Comparison of ENCODE assay signal across 1 cellular context in the genomic region with DNA sequence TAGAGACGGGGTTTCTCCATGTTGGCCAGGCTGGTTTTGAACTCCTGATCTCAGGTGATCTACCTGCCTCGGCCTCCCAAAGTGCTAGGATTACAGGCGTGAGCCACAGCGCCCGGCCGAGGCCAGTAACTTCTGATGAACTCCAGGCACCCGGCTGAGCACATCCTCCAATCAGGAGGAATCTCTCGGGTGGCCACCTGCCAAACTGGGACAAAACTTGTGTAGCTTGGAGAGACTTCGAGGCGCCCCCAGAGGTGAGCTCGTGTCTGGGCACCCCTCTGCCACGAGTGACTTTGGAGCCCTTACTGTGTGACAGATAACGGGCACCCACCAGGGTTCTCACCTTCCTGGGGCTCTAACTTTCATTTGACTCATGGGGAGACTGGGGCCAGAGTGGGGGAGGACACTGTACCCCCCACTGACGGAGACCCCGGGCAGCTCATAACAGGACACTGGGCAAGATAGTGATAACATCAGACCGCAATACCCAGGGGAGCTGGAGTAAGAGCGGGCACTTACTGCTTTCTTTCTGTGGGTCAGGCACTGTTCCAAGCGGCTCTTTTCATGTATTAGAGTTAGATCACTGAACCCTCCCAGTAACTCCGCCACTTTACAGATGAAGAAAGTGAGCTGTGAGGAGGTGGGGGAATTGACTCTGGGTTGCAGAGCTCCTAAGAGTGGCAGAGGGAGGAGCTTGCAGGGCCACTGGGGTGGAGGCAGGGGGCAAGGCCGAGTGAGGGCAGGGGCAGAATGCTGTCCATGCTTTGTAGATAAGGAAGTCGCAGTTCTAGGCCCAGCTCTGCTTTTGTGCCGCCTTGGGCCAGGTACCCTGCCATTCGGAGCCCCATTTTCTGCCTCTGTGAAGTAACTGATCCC.
TF ChIP-seq lines count a peak whose summit lies in the region.

No MANE protein-coding gene starts in this region.

TF ChIP-seq in HEK293, 187 proteins besides CTCF, POLR2A, EP300 and RAD21 (continued from another document and continues in another):
- TF ChIP-seq ATF2 (tag by site-specific recombination; IDR thresholded peaks at IDR 0.05; ENCODE audit: low read depth) (no peak), ZNF529 (tag by site-specific recombination; IDR thresholded peaks at IDR 0.05; ENCODE audit: insufficient replicate concordance) (no peak), ZEB2 (tag by site-specific recombination; IDR thresholded peaks at IDR 0.05) (peak; percentile 84), ZNF133 (tag by site-specific recombination; IDR thresholded peaks at IDR 0.05) (no peak), ZNF221 (tag by site-specific recombination; IDR thresholded peaks at IDR 0.05; ENCODE audit: borderline replicate concordance) (no peak), KLF1 (tag by site-specific recombination; IDR thresholded peaks at IDR 0.05) (no peak), ZNF791 (tag by site-specific recombination; IDR thresholded peaks at IDR 0.05) (no peak), ZNF776 (tag by site-specific recombination; IDR thresholded peaks at IDR 0.05; ENCODE audit: borderline replicate concordance) (no peak), ZNF248 (tag by site-specific recombination; IDR thresholded peaks at IDR 0.05) (no peak), ZNF302 (tag by site-specific recombination; IDR thresholded peaks at IDR 0.05; ENCODE audit: low read depth) (no peak), ZNF580 (tag by site-specific recombination; IDR thresholded peaks at IDR 0.05) (no peak), ZNF692 (tag by site-specific recombination; IDR thresholded peaks at IDR 0.05) (0 out of 2 replicates have a peak, but pooled peaks have one; percentile 40), ZNF280D (tag by site-specific recombination; IDR thresholded peaks at IDR 0.05) (no peak), MZF1 (tag by site-specific recombination; IDR thresholded peaks at IDR 0.05; ENCODE audit: borderline replicate concordance) (no peak), ZNF626 (tag by site-specific recombination; IDR thresholded peaks at IDR 0.05) (no peak), ZBTB8A (tag by site-specific recombination; IDR thresholded peaks at IDR 0.05) (peak; percentile 63), PRDM10 (tag by site-specific recombination; IDR thresholded peaks at IDR 0.05) (peak; percentile 49; the same call in 1 of the 2 replicates), ZFP37 (tag by site-specific recombination; IDR thresholded peaks at IDR 0.05) (no peak), ZNF701 (tag by site-specific recombination; IDR thresholded peaks at IDR 0.05) (no peak), PBX3 (CRISPR knock-in tag; IDR thresholded peaks at IDR 0.05) (no peak), ZBTB48 (tag by site-specific recombination; IDR thresholded peaks at IDR 0.05) (no peak), SETDB1 (IDR thresholded peaks at IDR 0.05; ENCODE audit: insufficient read length, low read length) (no peak), ZFHX2 (tag by site-specific recombination; conservative IDR thresholded peaks at IDR 0.05) (no peak), ZNF600 (tag by site-specific recombination; IDR thresholded peaks at IDR 0.05) (peak; percentile 77), YY2 (tag by site-specific recombination; IDR thresholded peaks at IDR 0.05) (no peak)
- TF ChIP-seq, protein P1, sequence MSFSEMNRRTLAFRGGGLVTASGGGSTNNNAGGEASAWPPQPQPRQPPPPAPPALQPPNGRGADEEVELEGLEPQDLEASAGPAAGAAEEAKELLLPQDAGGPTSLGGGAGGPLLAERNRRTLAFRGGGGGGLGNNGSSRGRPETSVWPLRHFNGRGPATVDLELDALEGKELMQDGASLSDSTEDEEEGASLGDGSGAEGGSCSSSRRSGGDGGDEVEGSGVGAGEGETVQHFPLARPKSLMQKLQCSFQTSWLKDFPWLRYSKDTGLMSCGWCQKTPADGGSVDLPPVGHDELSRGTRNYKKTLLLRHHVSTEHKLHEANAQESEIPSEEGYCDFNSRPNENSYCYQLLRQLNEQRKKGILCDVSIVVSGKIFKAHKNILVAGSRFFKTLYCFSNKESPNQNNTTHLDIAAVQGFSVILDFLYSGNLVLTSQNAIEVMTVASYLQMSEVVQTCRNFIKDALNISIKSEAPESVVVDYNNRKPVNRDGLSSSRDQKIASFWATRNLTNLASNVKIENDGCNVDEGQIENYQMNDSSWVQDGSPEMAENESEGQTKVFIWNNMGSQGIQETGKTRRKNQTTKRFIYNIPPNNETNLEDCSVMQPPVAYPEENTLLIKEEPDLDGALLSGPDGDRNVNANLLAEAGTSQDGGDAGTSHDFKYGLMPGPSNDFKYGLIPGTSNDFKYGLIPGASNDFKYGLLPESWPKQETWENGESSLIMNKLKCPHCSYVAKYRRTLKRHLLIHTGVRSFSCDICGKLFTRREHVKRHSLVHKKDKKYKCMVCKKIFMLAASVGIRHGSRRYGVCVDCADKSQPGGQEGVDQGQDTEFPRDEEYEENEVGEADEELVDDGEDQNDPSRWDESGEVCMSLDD (tag by site-specific recombination; IDR thresholded peaks at IDR 0.05), result no peak
- TF ChIP-seq, protein P2, sequence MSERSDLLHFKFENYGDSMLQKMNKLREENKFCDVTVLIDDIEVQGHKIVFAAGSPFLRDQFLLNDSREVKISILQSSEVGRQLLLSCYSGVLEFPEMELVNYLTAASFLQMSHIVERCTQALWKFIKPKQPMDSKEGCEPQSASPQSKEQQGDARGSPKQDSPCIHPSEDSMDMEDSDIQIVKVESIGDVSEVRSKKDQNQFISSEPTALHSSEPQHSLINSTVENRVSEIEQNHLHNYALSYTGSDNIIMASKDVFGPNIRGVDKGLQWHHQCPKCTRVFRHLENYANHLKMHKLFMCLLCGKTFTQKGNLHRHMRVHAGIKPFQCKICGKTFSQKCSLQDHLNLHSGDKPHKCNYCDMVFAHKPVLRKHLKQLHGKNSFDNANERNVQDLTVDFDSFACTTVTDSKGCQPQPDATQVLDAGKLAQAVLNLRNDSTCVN (tag by site-specific recombination; optimal IDR thresholded peaks at IDR 0.05), result peak; percentile 11
- TF ChIP-seq, protein P3, sequence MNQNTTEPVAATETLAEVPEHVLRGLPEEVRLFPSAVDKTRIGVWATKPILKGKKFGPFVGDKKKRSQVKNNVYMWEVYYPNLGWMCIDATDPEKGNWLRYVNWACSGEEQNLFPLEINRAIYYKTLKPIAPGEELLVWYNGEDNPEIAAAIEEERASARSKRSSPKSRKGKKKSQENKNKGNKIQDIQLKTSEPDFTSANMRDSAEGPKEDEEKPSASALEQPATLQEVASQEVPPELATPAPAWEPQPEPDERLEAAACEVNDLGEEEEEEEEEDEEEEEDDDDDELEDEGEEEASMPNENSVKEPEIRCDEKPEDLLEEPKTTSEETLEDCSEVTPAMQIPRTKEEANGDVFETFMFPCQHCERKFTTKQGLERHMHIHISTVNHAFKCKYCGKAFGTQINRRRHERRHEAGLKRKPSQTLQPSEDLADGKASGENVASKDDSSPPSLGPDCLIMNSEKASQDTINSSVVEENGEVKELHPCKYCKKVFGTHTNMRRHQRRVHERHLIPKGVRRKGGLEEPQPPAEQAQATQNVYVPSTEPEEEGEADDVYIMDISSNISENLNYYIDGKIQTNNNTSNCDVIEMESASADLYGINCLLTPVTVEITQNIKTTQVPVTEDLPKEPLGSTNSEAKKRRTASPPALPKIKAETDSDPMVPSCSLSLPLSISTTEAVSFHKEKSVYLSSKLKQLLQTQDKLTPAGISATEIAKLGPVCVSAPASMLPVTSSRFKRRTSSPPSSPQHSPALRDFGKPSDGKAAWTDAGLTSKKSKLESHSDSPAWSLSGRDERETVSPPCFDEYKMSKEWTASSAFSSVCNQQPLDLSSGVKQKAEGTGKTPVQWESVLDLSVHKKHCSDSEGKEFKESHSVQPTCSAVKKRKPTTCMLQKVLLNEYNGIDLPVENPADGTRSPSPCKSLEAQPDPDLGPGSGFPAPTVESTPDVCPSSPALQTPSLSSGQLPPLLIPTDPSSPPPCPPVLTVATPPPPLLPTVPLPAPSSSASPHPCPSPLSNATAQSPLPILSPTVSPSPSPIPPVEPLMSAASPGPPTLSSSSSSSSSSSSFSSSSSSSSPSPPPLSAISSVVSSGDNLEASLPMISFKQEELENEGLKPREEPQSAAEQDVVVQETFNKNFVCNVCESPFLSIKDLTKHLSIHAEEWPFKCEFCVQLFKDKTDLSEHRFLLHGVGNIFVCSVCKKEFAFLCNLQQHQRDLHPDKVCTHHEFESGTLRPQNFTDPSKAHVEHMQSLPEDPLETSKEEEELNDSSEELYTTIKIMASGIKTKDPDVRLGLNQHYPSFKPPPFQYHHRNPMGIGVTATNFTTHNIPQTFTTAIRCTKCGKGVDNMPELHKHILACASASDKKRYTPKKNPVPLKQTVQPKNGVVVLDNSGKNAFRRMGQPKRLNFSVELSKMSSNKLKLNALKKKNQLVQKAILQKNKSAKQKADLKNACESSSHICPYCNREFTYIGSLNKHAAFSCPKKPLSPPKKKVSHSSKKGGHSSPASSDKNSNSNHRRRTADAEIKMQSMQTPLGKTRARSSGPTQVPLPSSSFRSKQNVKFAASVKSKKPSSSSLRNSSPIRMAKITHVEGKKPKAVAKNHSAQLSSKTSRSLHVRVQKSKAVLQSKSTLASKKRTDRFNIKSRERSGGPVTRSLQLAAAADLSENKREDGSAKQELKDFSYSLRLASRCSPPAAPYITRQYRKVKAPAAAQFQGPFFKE (tag by site-specific recombination; IDR thresholded peaks at IDR 0.05; ENCODE audit: borderline replicate concordance), result no peak
